21 cellular contexts compared by ENCODE assay signal in the genomic region with DNA sequence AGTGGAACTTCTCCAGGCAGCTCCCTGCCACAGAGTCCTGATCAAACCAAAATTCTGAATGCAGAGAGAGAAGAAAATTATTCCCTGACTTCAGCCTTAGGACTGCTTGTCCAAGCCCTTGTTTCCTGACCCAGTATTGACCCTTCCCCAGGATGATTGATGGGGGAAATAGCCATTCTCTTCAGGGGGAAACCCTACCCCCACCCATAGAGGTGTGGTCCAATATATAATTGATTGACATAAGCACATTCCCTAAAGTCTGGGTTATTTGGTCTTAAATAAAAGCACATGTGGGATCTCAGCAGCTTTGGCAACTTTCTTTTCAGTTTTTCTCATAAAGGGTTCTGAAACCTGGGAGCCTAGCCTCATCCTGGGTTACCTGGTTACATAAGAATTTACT.
DNase-seq lines count a peak whose midpoint lies in the region; ATAC-seq, FAIRE-seq and TF ChIP-seq lines count a peak whose summit lies in the region.
"Had no signal": no experiment of that assay in that cellular context is flagged by ENCODE, and none has a peak within 500 bp of the region (broad histone marks: within the 10 kb centered on the region; RNA-seq: fewer than 3 reads in every experiment).

No MANE protein-coding gene starts in this region.

- no peak overlapping the region for H3K4me3 Mint-ChIP-seq in osteocyte (ENCODE audit: unreplicated experiment)
- H3K4me3 Mint-ChIP-seq: CD8-positive, alpha-beta memory T cell had no signal

- H3K4me1 Mint-ChIP-seq in osteocyte (ENCODE audit: unreplicated experiment) = peaks cover 52% of the 10 kb centered on the region
- H3K4me1 Mint-ChIP-seq: CD8-positive, alpha-beta memory T cell had no signal

- H3K9me3 Mint-ChIP-seq in osteocyte (ENCODE audit: unreplicated experiment) = no peaks in the 10 kb centered on the region

- intact Hi-C loops in gastrocnemius medialis (cut with DNase I; ENCODE audit: low total_unique reads) = no loop called here

- no peak for DNase-seq in HTR-8/SVneo (ENCODE audit: insufficient read length, low spot score)
- DNase-seq in astrocyte of the spinal cord (ENCODE audit: low read depth, low spot score) = peak; percentile 24
- no peak for DNase-seq in osteocyte (ENCODE audit: extremely low spot score, unreplicated experiment)
- DNase-seq in DMS79 (lab: John Stamatoyannopoulos, UW) = no peak
- no peak for DNase-seq in gastrocnemius medialis
- DNase-seq: CD8-positive, alpha-beta memory T cell; DMS79 treated with DMSO at 0.1 percent for 48 hours; HCEC 1CT; NCI-H1436; NCI-H1930; NCI-H226; NCI-H524; NCI-H82; PC-3; SIG-M5 had no signal

- TF ChIP-seq CTCF in astrocyte of the spinal cord (IDR thresholded peaks at IDR 0.05; ENCODE audit: low read depth, low read length) (no peak), osteocyte (IDR thresholded peaks at IDR 0.05) (no peak), gastrocnemius medialis (IDR thresholded peaks at IDR 0.05 in 4 of 5, conservative IDR thresholded peaks at IDR 0.05 in 1 of 5) (no peak)

- H3K9ac ChIP-seq in iPS-20b (ENCODE audit: low read depth, low read length) = peak overlapping the region; percentile 43; the same call in 1 of the 2 replicates
- H3K9ac ChIP-seq: BLaER1 treated with 17β-estradiol and CSF1 and Interleukin-3, amounts not matched to agents 10 nM and 100 nM had no signal

- peaks cover 29% of the 10 kb centered on the region for H3K4me1 ChIP-seq in iPS-20b (ENCODE audit: insufficient read depth, low read length)
- no peaks in the 10 kb centered on the region for H3K4me1 ChIP-seq in gastrocnemius medialis

- no peak overlapping the region for H3K4me3 ChIP-seq in astrocyte of the spinal cord (ENCODE audit: low read depth, low read length)
- H3K4me3 ChIP-seq in iPS-20b (ENCODE audit: low read length) = no peak overlapping the region
- H3K4me3 ChIP-seq in gastrocnemius medialis = no peak overlapping the region
- H3K4me3 ChIP-seq: BLaER1 treated with 17β-estradiol and CSF1 and Interleukin-3, amounts not matched to agents 10 nM and 100 nM had no signal

- FAIRE-seq in HTR-8/SVneo (lab: Jason Lieb, UNC) = peak; percentile 28

- TF ChIP-seq POLR2A in gastrocnemius medialis (IDR thresholded peaks at IDR 0.05) = no peak

- no peaks in the 10 kb centered on the region for H3K27me3 Mint-ChIP-seq in osteocyte (ENCODE audit: unreplicated experiment)
- H3K27me3 Mint-ChIP-seq: CD8-positive, alpha-beta memory T cell had no signal

- ATAC-seq in GM18861 (IDR thresholded peaks at IDR 0.05; ENCODE audit: unreplicated experiment) (no peak), gastrocnemius medialis (no peak), HG02610 (IDR thresholded peaks at IDR 0.05; ENCODE audit: unreplicated experiment) (no peak)
- ATAC-seq: PC-3, SK-N-SH treated with all-trans-retinoic acid at 6 μM for 48 hours had no signal

- peak overlapping the region; percentile 81 for H3K27ac Mint-ChIP-seq in osteocyte (ENCODE audit: unreplicated experiment)
- H3K27ac Mint-ChIP-seq: CD8-positive, alpha-beta memory T cell had no signal

- H3K27ac ChIP-seq in iPS-20b (ENCODE audit: low read length) (peak overlapping the region; percentile 83), gastrocnemius medialis (no peak overlapping the region)
- H3K27ac ChIP-seq: BLaER1 treated with 17β-estradiol and CSF1 and Interleukin-3, amounts not matched to agents 10 nM and 100 nM; RWPE1 had no signal

- H3K27me3 ChIP-seq in iPS-20b (ENCODE audit: insufficient read depth, low read length) (no peaks in the 10 kb centered on the region), gastrocnemius medialis (no peaks in the 10 kb centered on the region)
- H3K27me3 ChIP-seq: BLaER1 treated with 17β-estradiol and CSF1 and Interleukin-3, amounts not matched to agents 10 nM and 100 nM had no signal

- in situ Hi-C loops in astrocyte of the spinal cord (cut with HindIII; ENCODE audit: low sequenced_read_pairs) (no loop called here), gastrocnemius medialis (cut with MboI; ENCODE audit: low sequenced_read_pairs in 4 of 4) (no loop called here)

- H3K9me3 ChIP-seq in iPS-20b (ENCODE audit: insufficient read depth, low read depth, low read length) (no peaks in the 10 kb centered on the region), gastrocnemius medialis (no peaks in the 10 kb centered on the region)

- no peaks in the 10 kb centered on the region for H3K36me3 ChIP-seq in iPS-20b (ENCODE audit: insufficient read depth, low read depth, low read length)
- no peaks in the 10 kb centered on the region for H3K36me3 ChIP-seq in gastrocnemius medialis
- H3K36me3 ChIP-seq: BLaER1 treated with 17β-estradiol and CSF1 and Interleukin-3, amounts not matched to agents 10 nM and 100 nM had no signal

- H3K36me3 Mint-ChIP-seq in osteocyte (ENCODE audit: unreplicated experiment) = peaks cover 2% of the 10 kb centered on the region
